In genomic region chr7:50396856-50397255, GRCh38 we compare ENCODE assay signal across 11 cellular contexts. TPM values are rescaled to one million over a fixed set of nuclear protein-coding genes. Genes with fewer than 3 reads are reported as not detected.
A peak's percentile ranks its signal among the peaks of the same experiment; 100 is the strongest.
DNase-seq lines count a peak whose midpoint lies in the region; ATAC-seq and TF ChIP-seq lines count a peak whose summit lies in the region.
"Had no signal": no experiment of that assay in that cellular context is flagged by ENCODE, and none has a peak within 500 bp of the region (broad histone marks: within the 10 kb centered on the region; RNA-seq: fewer than 3 reads in every experiment).

No MANE protein-coding gene starts in this region.

- H3K4ac ChIP-seq in H9 (ENCODE audit: low read depth, low read length), result no peak overlapping the region

- H3K36me3 Mint-ChIP-seq in activated naive CD8-positive, alpha-beta T cell, result peaks cover 33% of the 10 kb centered on the region
- H3K36me3 Mint-ChIP-seq in H9 (ENCODE audit: insufficient read depth in 1 of 3, low read depth in 3 of 3), result no peaks in the 10 kb centered on the region; a peak in 2 of 7 replicates

- H3K27me3 ChIP-seq in DOHH2 (ENCODE audit: control insufficient read depth, low read length) (no peaks in the 10 kb centered on the region), testis (no peaks in the 10 kb centered on the region), H9 (ENCODE audit: insufficient read depth, low read length) (no peaks in the 10 kb centered on the region)

- peak overlapping the region; percentile 80 for H3K4me3 Mint-ChIP-seq in activated naive CD8-positive, alpha-beta T cell
- H3K4me3 Mint-ChIP-seq in H9, result no peak overlapping the region
- H3K4me3 Mint-ChIP-seq: dendritic cell treated with granulocyte-macrophage colony-stimulating factor and Interleukin-4, amounts not matched to agents 40 ng/mL and 50 ng/mL, for 4 days had no signal

- H3K27me3 Mint-ChIP-seq in activated naive CD8-positive, alpha-beta T cell, result no peaks in the 10 kb centered on the region
- no peaks in the 10 kb centered on the region; the same call in none of the 2 replicates for H3K27me3 Mint-ChIP-seq in H9 (ENCODE audit: low read depth)
- H3K27me3 Mint-ChIP-seq: dendritic cell treated with granulocyte-macrophage colony-stimulating factor and Interleukin-4, amounts not matched to agents 40 ng/mL and 50 ng/mL, for 4 days had no signal

- no peak overlapping the region for H4K91ac ChIP-seq in H9 (ENCODE audit: insufficient read length, low read depth, low read length)

- H3K4me2 ChIP-seq in DOHH2 (ENCODE audit: low read length), result peak overlapping the region; percentile 11; the same call in 1 of the 2 replicates
- no peak overlapping the region for H3K4me2 ChIP-seq in H9 (ENCODE audit: insufficient read depth, insufficient read length, low read length)

- no peak overlapping the region for H3K56ac ChIP-seq in H9 (ENCODE audit: insufficient read length, low read depth, low read length)

- no peak overlapping the region for H2BK5ac ChIP-seq in H9 (ENCODE audit: insufficient read length, low read length)

- no peaks in the 10 kb centered on the region for H3K9me2 ChIP-seq in DOHH2 (replicated peaks; ENCODE audit: control insufficient read depth, low read length)

- H3K4me3 ChIP-seq in DOHH2 (ENCODE audit: low read length) (no peak overlapping the region), testis (no peak overlapping the region)

- no peak overlapping the region for H4K5ac ChIP-seq in H9 (ENCODE audit: insufficient read length, low read depth, low read length)

- intact Hi-C loops in testis (cut with DNase I; ENCODE audit: low total_unique reads), result no loop called here

- H3K14ac ChIP-seq in H9 (ENCODE audit: insufficient read depth, low read length), result no peak overlapping the region

- peaks cover 50% of the 10 kb centered on the region for H3K4me1 ChIP-seq in DOHH2 (ENCODE audit: control insufficient read depth, low read length)
- H3K4me1 ChIP-seq in testis, result no peaks in the 10 kb centered on the region
- H3K4me1 ChIP-seq in H9 (ENCODE audit: insufficient read depth, low read length), result no peaks in the 10 kb centered on the region

- no peak overlapping the region for H2BK12ac ChIP-seq in H9 (ENCODE audit: insufficient read length, low read depth, low read length)

- H3K36me3 ChIP-seq in DOHH2 (ENCODE audit: control insufficient read depth, low read length) (peaks cover 96% of the 10 kb centered on the region), testis (ENCODE audit: low read depth, missing control alignments) (no peaks in the 10 kb centered on the region)

- H2BK120ac ChIP-seq in H9 (ENCODE audit: low read depth, low read length, poor library complexity, severe bottlenecking), result no peak overlapping the region

- H3K79me1 ChIP-seq in H9 (ENCODE audit: insufficient read depth, low read depth, low read length, poor library complexity, severe bottlenecking), result no peaks in the 10 kb centered on the region

- no peak overlapping the region for H2BK20ac ChIP-seq in H9 (ENCODE audit: low read depth, low read length, poor library complexity, severe bottlenecking)

- H3K9me3 ChIP-seq in DOHH2 (ENCODE audit: control insufficient read depth, insufficient read depth, low read length) (no peaks in the 10 kb centered on the region), testis (no peaks in the 10 kb centered on the region), H9 (ENCODE audit: control insufficient read depth, low read depth, low read length) (no peaks in the 10 kb centered on the region)

- H4K20me1 ChIP-seq in DOHH2 (ENCODE audit: control insufficient read depth, insufficient read depth, low read depth, low read length), result peaks cover 12% of the 10 kb centered on the region; the same call in 1 of the 2 replicates
- no peaks in the 10 kb centered on the region for H4K20me1 ChIP-seq in H9 (ENCODE audit: control insufficient read depth, insufficient read depth, insufficient read length)

- H3K27ac Mint-ChIP-seq in activated naive CD8-positive, alpha-beta T cell, result peak overlapping the region; percentile 99
- no peak overlapping the region for H3K27ac Mint-ChIP-seq in H9
- H3K27ac Mint-ChIP-seq: dendritic cell treated with granulocyte-macrophage colony-stimulating factor and Interleukin-4, amounts not matched to agents 40 ng/mL and 50 ng/mL, for 4 days had no signal

- peaks cover 80% of the 10 kb centered on the region for H3K4me1 Mint-ChIP-seq in activated naive CD8-positive, alpha-beta T cell (ENCODE audit: low read depth)
- H3K4me1 Mint-ChIP-seq in H9, result no peaks in the 10 kb centered on the region

- H2AK5ac ChIP-seq in H9 (ENCODE audit: insufficient read length, low read length), result no peak overlapping the region

- no peak overlapping the region for H3K18ac ChIP-seq in H9 (ENCODE audit: insufficient read length, low read depth, low read length)

- H3K27ac ChIP-seq in DOHH2 (ENCODE audit: low read depth, low read length) (peak overlapping the region; percentile 23), testis (no peak overlapping the region), H9 (ENCODE audit: insufficient read length, low read depth, low read length) (no peak overlapping the region)

- peak; percentile 1 for ATAC-seq in GM19372 (IDR thresholded peaks at IDR 0.05; ENCODE audit: low read depth, unreplicated experiment)
- peak; percentile 4 for ATAC-seq in HG03354 (IDR thresholded peaks at IDR 0.05; ENCODE audit: poor library complexity, severe bottlenecking, unreplicated experiment)
- no peak for ATAC-seq in GM19452 (IDR thresholded peaks at IDR 0.05; ENCODE audit: unreplicated experiment)

- no peak for TF ChIP-seq CTCF in DOHH2 (IDR thresholded peaks at IDR 0.05; ENCODE audit: low read depth, low read length, poor library complexity, severe bottlenecking)
- no peak for TF ChIP-seq CTCF in testis (IDR thresholded peaks at IDR 0.05)
- no peak for TF ChIP-seq CTCF in H9 (conservative IDR thresholded peaks at IDR 0.05)

- H3K79me2 ChIP-seq in DOHH2 (ENCODE audit: control insufficient read depth, low read length) (peaks cover 32% of the 10 kb centered on the region), H9 (ENCODE audit: insufficient read depth, low read length) (no peaks in the 10 kb centered on the region)

- H3K9me3 Mint-ChIP-seq in activated naive CD8-positive, alpha-beta T cell (ENCODE audit: low read depth), result no peaks in the 10 kb centered on the region
- H3K9me3 Mint-ChIP-seq in H9, result no peaks in the 10 kb centered on the region
- H3K9me3 Mint-ChIP-seq: dendritic cell treated with granulocyte-macrophage colony-stimulating factor and Interleukin-4, amounts not matched to agents 40 ng/mL and 50 ng/mL, for 4 days had no signal

- WGBS in testis, 2 donors, result 92 to 93% methylated on average over 2 of the region's 2 CpGs
- WGBS in H9 (ENCODE audit: extremely low coverage, insufficient read length, low lambda C conversion rate), result no CpG with 5 or more reads among the region's 2 CpGs

- peaks cover 24% of the 10 kb centered on the region for H3F3A ChIP-seq in DOHH2 (ENCODE audit: control insufficient read depth, insufficient read depth)

- H2AFZ ChIP-seq in H9 (ENCODE audit: low read length), result no peak overlapping the region

- no peak overlapping the region for H3K23ac ChIP-seq in H9 (ENCODE audit: insufficient read length, low read depth, low read length)

- DNase-seq in T-helper 9 cell (no peak), testis (no peak), H9 (no peak)
- DNase-seq: C1 segment of cervical spinal cord, NCI-H526 treated with DMSO at 0.1 percent for 48 hours had no signal

- H2BK15ac ChIP-seq in H9 (ENCODE audit: low read depth, low read length), result no peak overlapping the region

- no peaks in the 10 kb centered on the region for H3K23me2 ChIP-seq in H9 (ENCODE audit: insufficient read length, low read depth, low read length, poor library complexity, severe bottlenecking)

- no peak for TF ChIP-seq POLR2A in testis (IDR thresholded peaks at IDR 0.05)

- H3K9ac ChIP-seq in H9 (ENCODE audit: extremely low read depth, insufficient read length, low read length), result no peak overlapping the region

- H3T11ph ChIP-seq in H9 (ENCODE audit: low read length), result no peak overlapping the region

- no peak overlapping the region for H4K8ac ChIP-seq in H9 (replicated peaks; ENCODE audit: insufficient read length, low read depth, low read length)

RNA-seq across cellular contexts. Expression of gene FIGNL1, which starts 53.3 kb away (rescaled TPM):
- total RNA-seq in testis, result 10 to 100 TPM; 19.1 to 20.9 TPM
- 10.4 TPM for polyA plus RNA-seq in testis (ENCODE audit: insufficient read depth, low read depth, low replicate concordance)
- 12.5 and 13.8 TPM in 2 replicates for total RNA-seq in H9 (2021)
